In the genomic region with DNA sequence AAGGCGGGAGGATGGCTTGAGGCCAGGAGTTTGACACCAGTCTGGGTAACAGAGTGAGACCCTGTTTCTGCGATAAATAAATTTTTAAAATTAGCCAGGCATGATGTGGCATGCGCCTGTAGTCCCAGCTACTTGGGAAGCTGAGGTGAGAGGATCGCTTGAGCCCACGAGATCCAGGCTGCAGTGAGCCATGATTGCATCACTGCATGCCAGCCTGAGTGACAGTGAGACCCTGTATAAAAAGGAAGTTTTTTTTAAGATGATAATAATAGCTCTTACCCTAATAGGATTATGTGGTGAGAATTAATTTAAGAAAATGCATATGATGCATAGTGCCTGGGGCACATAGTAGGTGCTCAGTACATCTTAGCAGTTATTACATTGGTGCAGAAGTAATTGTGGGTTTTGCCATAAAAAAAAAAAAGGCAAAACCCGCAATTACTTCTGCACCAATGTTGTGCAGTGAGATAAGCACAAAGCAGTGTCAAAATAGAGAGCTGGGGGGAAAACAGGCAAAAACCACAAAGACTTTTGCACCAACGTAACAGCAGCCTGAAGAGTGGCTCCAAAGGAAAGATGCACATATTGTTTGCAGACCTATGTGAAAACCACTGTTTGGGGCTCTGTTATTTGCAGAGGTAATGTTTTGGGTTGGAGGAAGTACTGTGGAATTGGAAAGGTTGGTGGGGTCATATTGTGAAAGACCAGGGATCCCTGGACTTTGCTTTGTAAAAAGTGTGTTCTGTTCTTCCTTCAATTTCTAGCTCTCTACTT, we compare ENCODE assay signal across 1 cellular context.
TF ChIP-seq lines count a peak whose summit lies in the region.

No MANE protein-coding gene starts in this region.

TF ChIP-seq in HepG2, 621 proteins besides CTCF, POLR2A, EP300 and RAD21 (continued from another document and continues in another):
- TF ChIP-seq ZFAT (CRISPR knock-in tag; conservative IDR thresholded peaks at IDR 0.05): no peak
- peak; percentile 58 to 91; a peak in 3 of 4 replicates for TF ChIP-seq NR2F1 (CRISPR knock-in tag; IDR thresholded peaks at IDR 0.05)
- TF ChIP-seq EZH2 (conservative IDR thresholded peaks at IDR 0.05; ENCODE audit: low read depth, low read length): no peak
- TF ChIP-seq BHLHE40 (IDR thresholded peaks at IDR 0.05; ENCODE audit: low read length): no peak
- TF ChIP-seq ZNF274 (CRISPR knock-in tag; IDR thresholded peaks at IDR 0.05): no peak
- TF ChIP-seq ZSCAN22 (CRISPR knock-in tag; IDR thresholded peaks at IDR 0.05): no peak
- no peak; the same call in 1 of the 2 replicates for TF ChIP-seq RXRA (CRISPR knock-in tag; IDR thresholded peaks at IDR 0.05)
- TF ChIP-seq RBAK (CRISPR knock-in tag; IDR thresholded peaks at IDR 0.05): no peak; the same call in 1 of the 2 replicates
- peak; percentile 70; the same call in 1 of the 2 replicates for TF ChIP-seq ZNF792 (CRISPR knock-in tag; IDR thresholded peaks at IDR 0.05)
- no peak for TF ChIP-seq JDP2 (CRISPR knock-in tag; IDR thresholded peaks at IDR 0.05; ENCODE audit: borderline replicate concordance)
- TF ChIP-seq HMG20A (CRISPR knock-in tag; IDR thresholded peaks at IDR 0.05; ENCODE audit: borderline replicate concordance): peak; percentile 22; the same call in 1 of the 2 replicates
- TF ChIP-seq ZNF577 (CRISPR knock-in tag; IDR thresholded peaks at IDR 0.05; ENCODE audit: borderline replicate concordance, low read depth): no peak
- peak; percentile 64 for TF ChIP-seq ZKSCAN1 (IDR thresholded peaks at IDR 0.05; ENCODE audit: low read length)
- TF ChIP-seq, protein P1, sequence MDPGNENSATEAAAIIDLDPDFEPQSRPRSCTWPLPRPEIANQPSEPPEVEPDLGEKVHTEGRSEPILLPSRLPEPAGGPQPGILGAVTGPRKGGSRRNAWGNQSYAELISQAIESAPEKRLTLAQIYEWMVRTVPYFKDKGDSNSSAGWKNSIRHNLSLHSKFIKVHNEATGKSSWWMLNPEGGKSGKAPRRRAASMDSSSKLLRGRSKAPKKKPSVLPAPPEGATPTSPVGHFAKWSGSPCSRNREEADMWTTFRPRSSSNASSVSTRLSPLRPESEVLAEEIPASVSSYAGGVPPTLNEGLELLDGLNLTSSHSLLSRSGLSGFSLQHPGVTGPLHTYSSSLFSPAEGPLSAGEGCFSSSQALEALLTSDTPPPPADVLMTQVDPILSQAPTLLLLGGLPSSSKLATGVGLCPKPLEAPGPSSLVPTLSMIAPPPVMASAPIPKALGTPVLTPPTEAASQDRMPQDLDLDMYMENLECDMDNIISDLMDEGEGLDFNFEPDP (CRISPR knock-in tag; conservative IDR thresholded peaks at IDR 0.05): no peak
- no peak for TF ChIP-seq ZNF543 (CRISPR knock-in tag; IDR thresholded peaks at IDR 0.05)
- no peak for TF ChIP-seq FOXA1 (IDR thresholded peaks at IDR 0.05)
- peak; percentile 50; the same call in 1 of the 2 replicates for TF ChIP-seq FOXA1 (CRISPR knock-in tag; IDR thresholded peaks at IDR 0.05)
- peak; percentile 77; the same call in 1 of the 2 replicates for TF ChIP-seq TARDBP (CRISPR knock-in tag; IDR thresholded peaks at IDR 0.05)
- no peak for TF ChIP-seq ZNF816 (CRISPR knock-in tag; IDR thresholded peaks at IDR 0.05; ENCODE audit: borderline replicate concordance)
- no peak for TF ChIP-seq ZNF329 (CRISPR knock-in tag; IDR thresholded peaks at IDR 0.05; ENCODE audit: low read depth)
- no peak for TF ChIP-seq TBP (CRISPR knock-in tag; IDR thresholded peaks at IDR 0.05)
- peak; percentile 95 for TF ChIP-seq HNF4A (CRISPR knock-in tag; IDR thresholded peaks at IDR 0.05)
- no peak for TF ChIP-seq MLLT10 (CRISPR knock-in tag; IDR thresholded peaks at IDR 0.05)
- TF ChIP-seq, protein P2, sequence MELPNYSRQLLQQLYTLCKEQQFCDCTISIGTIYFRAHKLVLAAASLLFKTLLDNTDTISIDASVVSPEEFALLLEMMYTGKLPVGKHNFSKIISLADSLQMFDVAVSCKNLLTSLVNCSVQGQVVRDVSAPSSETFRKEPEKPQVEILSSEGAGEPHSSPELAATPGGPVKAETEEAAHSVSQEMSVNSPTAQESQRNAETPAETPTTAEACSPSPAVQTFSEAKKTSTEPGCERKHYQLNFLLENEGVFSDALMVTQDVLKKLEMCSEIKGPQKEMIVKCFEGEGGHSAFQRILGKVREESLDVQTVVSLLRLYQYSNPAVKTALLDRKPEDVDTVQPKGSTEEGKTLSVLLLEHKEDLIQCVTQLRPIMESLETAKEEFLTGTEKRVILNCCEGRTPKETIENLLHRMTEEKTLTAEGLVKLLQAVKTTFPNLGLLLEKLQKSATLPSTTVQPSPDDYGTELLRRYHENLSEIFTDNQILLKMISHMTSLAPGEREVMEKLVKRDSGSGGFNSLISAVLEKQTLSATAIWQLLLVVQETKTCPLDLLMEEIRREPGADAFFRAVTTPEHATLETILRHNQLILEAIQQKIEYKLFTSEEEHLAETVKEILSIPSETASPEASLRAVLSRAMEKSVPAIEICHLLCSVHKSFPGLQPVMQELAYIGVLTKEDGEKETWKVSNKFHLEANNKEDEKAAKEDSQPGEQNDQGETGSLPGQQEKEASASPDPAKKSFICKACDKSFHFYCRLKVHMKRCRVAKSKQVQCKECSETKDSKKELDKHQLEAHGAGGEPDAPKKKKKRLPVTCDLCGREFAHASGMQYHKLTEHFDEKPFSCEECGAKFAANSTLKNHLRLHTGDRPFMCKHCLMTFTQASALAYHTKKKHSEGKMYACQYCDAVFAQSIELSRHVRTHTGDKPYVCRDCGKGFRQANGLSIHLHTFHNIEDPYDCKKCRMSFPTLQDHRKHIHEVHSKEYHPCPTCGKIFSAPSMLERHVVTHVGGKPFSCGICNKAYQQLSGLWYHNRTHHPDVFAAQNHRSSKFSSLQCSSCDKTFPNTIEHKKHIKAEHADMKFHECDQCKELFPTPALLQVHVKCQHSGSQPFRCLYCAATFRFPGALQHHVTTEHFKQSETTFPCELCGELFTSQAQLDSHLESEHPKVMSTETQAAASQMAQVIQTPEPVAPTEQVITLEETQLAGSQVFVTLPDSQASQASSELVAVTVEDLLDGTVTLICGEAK (IDR thresholded peaks at IDR 0.05): peak; percentile 51
- TF ChIP-seq, protein P2 (CRISPR knock-in tag; IDR thresholded peaks at IDR 0.05): no peak
- TF ChIP-seq ZNF558 (CRISPR knock-in tag; IDR thresholded peaks at IDR 0.05; ENCODE audit: borderline replicate concordance): no peak
- TF ChIP-seq, protein P3, sequence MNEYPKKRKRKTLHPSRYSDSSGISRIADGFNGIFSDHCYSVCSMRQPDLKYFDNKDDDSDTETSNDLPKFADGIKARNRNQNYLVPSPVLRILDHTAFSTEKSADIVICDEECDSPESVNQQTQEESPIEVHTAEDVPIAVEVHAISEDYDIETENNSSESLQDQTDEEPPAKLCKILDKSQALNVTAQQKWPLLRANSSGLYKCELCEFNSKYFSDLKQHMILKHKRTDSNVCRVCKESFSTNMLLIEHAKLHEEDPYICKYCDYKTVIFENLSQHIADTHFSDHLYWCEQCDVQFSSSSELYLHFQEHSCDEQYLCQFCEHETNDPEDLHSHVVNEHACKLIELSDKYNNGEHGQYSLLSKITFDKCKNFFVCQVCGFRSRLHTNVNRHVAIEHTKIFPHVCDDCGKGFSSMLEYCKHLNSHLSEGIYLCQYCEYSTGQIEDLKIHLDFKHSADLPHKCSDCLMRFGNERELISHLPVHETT (CRISPR knock-in tag; conservative IDR thresholded peaks at IDR 0.05): no peak
- peak; percentile 62; the same call in 1 of the 2 replicates for TF ChIP-seq HDAC1 (CRISPR knock-in tag; IDR thresholded peaks at IDR 0.05)
- TF ChIP-seq MXD3 (CRISPR knock-in tag; IDR thresholded peaks at IDR 0.05): no peak
- TF ChIP-seq ZNF331 (CRISPR knock-in tag; IDR thresholded peaks at IDR 0.05): peak; percentile 87
- TF ChIP-seq, protein P4, sequence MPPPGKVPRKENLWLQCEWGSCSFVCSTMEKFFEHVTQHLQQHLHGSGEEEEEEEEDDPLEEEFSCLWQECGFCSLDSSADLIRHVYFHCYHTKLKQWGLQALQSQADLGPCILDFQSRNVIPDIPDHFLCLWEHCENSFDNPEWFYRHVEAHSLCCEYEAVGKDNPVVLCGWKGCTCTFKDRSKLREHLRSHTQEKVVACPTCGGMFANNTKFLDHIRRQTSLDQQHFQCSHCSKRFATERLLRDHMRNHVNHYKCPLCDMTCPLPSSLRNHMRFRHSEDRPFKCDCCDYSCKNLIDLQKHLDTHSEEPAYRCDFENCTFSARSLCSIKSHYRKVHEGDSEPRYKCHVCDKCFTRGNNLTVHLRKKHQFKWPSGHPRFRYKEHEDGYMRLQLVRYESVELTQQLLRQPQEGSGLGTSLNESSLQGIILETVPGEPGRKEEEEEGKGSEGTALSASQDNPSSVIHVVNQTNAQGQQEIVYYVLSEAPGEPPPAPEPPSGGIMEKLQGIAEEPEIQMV (CRISPR knock-in tag; IDR thresholded peaks at IDR 0.05; ENCODE audit: low read depth): 0 out of 2 replicates have a peak, but pooled peaks have one; percentile 33
- 0 out of 2 replicates have a peak, but pooled peaks have one; percentile 7 for TF ChIP-seq ZC3H13 (CRISPR knock-in tag; IDR thresholded peaks at IDR 0.05)
- peak; percentile 66; the same call in 1 of the 2 replicates for TF ChIP-seq ETV5 (CRISPR knock-in tag; IDR thresholded peaks at IDR 0.05; ENCODE audit: borderline replicate concordance)
- TF ChIP-seq JUN (CRISPR knock-in tag; IDR thresholded peaks at IDR 0.05): no peak
- TF ChIP-seq TEF (CRISPR knock-in tag; IDR thresholded peaks at IDR 0.05): 0 out of 2 replicates have a peak, but pooled peaks have one; percentile 7
- TF ChIP-seq PAWR (CRISPR knock-in tag; IDR thresholded peaks at IDR 0.05; ENCODE audit: borderline replicate concordance): no peak
- peak; percentile 56; the same call in 1 of the 2 replicates for TF ChIP-seq SAP130 (CRISPR knock-in tag; IDR thresholded peaks at IDR 0.05; ENCODE audit: low read depth)
- TF ChIP-seq, protein P5, sequence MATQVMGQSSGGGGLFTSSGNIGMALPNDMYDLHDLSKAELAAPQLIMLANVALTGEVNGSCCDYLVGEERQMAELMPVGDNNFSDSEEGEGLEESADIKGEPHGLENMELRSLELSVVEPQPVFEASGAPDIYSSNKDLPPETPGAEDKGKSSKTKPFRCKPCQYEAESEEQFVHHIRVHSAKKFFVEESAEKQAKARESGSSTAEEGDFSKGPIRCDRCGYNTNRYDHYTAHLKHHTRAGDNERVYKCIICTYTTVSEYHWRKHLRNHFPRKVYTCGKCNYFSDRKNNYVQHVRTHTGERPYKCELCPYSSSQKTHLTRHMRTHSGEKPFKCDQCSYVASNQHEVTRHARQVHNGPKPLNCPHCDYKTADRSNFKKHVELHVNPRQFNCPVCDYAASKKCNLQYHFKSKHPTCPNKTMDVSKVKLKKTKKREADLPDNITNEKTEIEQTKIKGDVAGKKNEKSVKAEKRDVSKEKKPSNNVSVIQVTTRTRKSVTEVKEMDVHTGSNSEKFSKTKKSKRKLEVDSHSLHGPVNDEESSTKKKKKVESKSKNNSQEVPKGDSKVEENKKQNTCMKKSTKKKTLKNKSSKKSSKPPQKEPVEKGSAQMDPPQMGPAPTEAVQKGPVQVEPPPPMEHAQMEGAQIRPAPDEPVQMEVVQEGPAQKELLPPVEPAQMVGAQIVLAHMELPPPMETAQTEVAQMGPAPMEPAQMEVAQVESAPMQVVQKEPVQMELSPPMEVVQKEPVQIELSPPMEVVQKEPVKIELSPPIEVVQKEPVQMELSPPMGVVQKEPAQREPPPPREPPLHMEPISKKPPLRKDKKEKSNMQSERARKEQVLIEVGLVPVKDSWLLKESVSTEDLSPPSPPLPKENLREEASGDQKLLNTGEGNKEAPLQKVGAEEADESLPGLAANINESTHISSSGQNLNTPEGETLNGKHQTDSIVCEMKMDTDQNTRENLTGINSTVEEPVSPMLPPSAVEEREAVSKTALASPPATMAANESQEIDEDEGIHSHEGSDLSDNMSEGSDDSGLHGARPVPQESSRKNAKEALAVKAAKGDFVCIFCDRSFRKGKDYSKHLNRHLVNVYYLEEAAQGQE (IDR thresholded peaks at IDR 0.05; ENCODE audit: borderline replicate concordance in 1 of 2, low read depth in 1 of 2, low read length in 2 of 2): no peak
- no peak for TF ChIP-seq ZNF256 (CRISPR knock-in tag; conservative IDR thresholded peaks at IDR 0.05)
